In the genomic region with DNA sequence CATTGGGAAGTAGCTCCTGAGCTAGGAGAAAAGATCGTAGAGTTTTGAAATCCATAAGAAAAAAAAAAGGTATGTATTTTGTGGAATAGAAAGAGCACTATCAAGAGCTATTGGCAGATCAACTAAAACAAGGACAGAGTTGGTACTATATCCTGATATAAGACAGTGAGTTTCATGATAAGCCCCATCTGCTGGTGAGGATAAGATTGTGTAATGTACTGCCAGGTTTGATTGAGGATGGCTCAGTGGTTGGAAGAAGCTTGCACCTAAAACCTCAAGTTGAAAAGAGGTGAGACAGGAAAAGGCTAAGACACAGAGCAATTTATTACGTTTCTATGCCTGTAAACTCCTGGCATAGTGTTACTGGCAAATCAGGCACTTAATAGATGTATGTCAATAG, we compare ENCODE assay signal across 12 cellular contexts.
DNase-seq lines count a peak whose midpoint lies in the region; ATAC-seq, FAIRE-seq and TF ChIP-seq lines count a peak whose summit lies in the region.
"Had no signal": no experiment of that assay in that cellular context is flagged by ENCODE, and none has a peak within 500 bp of the region (broad histone marks: within the 10 kb centered on the region; RNA-seq: fewer than 3 reads in every experiment).

No MANE protein-coding gene starts in this region.

- H3K9me3 ChIP-seq in RWPE2 (ENCODE audit: severe bottlenecking), result no peaks in the 10 kb centered on the region

- no peaks in the 10 kb centered on the region for H3K4me1 ChIP-seq in RWPE2 (ENCODE audit: insufficient read depth, poor library complexity, severe bottlenecking)

- no peaks in the 10 kb centered on the region for H3K36me3 ChIP-seq in RWPE2 (ENCODE audit: low read depth)

- no peak for FAIRE-seq in HTR-8/SVneo (lab: Jason Lieb, UNC)

- H3K27me3 ChIP-seq in RWPE2 (ENCODE audit: insufficient read depth, poor library complexity, severe bottlenecking), result peaks cover 4% of the 10 kb centered on the region

- DNase-seq in AG09319 (ENCODE audit: extremely low read depth, low read depth) (no peak), HTR-8/SVneo (ENCODE audit: insufficient read length, low spot score) (peak; percentile 9), RWPE2 (ENCODE audit: low spot score) (no peak), fibroblast of the aortic adventitia (ENCODE audit: low read depth) (peak; percentile 2), NCI-H2029 (lab: John Stamatoyannopoulos, UW) (no peak), UCSD-AML1 (lab: John Stamatoyannopoulos, UW; ENCODE audit: unreplicated experiment) (no peak)
- DNase-seq: activated CD4-positive, alpha-beta T cell treated with anti-CD3 and anti-CD28 coated beads for 1 hour; DMS79; hippocampal formation; NCI-H2029 treated with DMSO at 0.1 percent for 48 hours had no signal

- H3K27ac ChIP-seq in RWPE2 (ENCODE audit: poor library complexity, severe bottlenecking), result no peak overlapping the region

- peak; percentile 1; the same call in 1 of the 2 replicates for TF ChIP-seq CTCF in AG09319 (IDR thresholded peaks at IDR 0.05; ENCODE audit: low read depth, low read length)
- TF ChIP-seq CTCF in RWPE2 (IDR thresholded peaks at IDR 0.05; ENCODE audit: poor library complexity, severe bottlenecking), result peak; percentile 53
- TF ChIP-seq CTCF in fibroblast of the aortic adventitia (IDR thresholded peaks at IDR 0.05; ENCODE audit: insufficient read depth, low read length), result no peak

- H3K4me3 ChIP-seq in RWPE2 (ENCODE audit: severe bottlenecking) (no peak overlapping the region), fibroblast of the aortic adventitia (ENCODE audit: low read depth, low read length) (no peak overlapping the region)

- peak; percentile 76 for ATAC-seq in RWPE2 (ENCODE audit: low read depth)
- ATAC-seq in HG03175 (IDR thresholded peaks at IDR 0.05; ENCODE audit: unreplicated experiment), result no peak
- ATAC-seq in HG03469 (IDR thresholded peaks at IDR 0.05; ENCODE audit: unreplicated experiment), result no peak

Comparison
In these comparisons a context has a peak if more than half of its experiments do, and no peak if none do; other contexts are left out.
1. DNase-seq: peak in HTR-8/SVneo (single experiment) and fibroblast of the aortic adventitia (single experiment); none in AG09319 (single experiment), RWPE2 (single experiment), NCI-H2029 (single experiment) and UCSD-AML1 (single experiment).